In the genomic region with DNA sequence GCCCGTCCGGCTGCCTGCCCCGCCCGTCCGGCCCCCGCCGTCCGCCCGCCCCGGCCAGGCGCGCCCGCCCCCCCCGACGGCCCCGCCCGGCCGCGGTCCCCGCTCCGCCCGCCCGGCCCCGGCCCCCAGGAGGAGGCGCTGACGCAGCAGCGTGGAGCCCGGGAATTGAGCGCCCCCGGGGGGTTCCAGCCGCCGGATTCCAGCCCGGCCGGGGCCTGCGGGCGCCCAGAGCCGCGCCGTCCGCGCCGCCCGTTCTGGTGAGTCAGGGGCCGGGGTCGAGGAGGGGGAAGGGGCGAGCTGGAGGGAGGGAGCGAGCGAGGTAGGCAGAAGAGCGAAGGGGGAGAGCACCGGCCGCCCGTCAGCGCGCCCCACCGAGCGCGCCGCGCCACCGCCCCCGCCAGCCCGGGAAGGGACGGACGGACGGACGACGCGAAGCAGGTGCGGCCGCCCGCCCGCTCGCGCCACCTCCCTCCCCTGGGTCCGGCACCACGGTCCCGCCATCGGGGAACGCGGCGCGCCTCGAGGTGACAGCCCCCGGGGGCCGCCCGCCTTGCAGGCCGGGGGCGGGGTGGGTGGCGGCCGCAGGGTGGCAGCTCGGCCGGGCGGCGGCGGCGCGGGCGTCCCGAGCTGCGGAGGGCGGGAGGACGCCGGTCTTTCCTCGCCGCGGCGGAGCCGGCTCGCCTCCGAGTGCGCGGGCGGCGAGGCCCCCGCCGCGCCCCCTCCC, we compare ENCODE assay signal across 8 cellular contexts. TPM values are rescaled to one million over a fixed set of nuclear protein-coding genes. Genes with fewer than 3 reads are reported as not detected.
A peak's percentile ranks its signal among the peaks of the same experiment; 100 is the strongest.
DNase-seq lines count a peak whose midpoint lies in the region; ATAC-seq, FAIRE-seq and TF ChIP-seq lines count a peak whose summit lies in the region.

No MANE protein-coding gene starts in this region.

- no peak overlapping the region for H2BK120ac ChIP-seq in neuronal stem cell (ENCODE audit: low read depth, low read length)

- peak overlapping the region; percentile 87 for H3K18ac ChIP-seq in neuronal stem cell (ENCODE audit: low read length)

- H3K9me3 ChIP-seq in Panc1 (ENCODE audit: control insufficient read depth, insufficient read depth, low read depth, low read length) (no peaks in the 10 kb centered on the region), endothelial cell of umbilical vein (replicated peaks; ENCODE audit: control insufficient read depth, insufficient read depth, low read length) (no peaks in the 10 kb centered on the region), neuronal stem cell (replicated peaks in 1 of 2; ENCODE audit: control insufficient read depth in 2 of 2, insufficient read depth in 1 of 2, low read depth in 1 of 2, low read length in 2 of 2) (no peaks in the 10 kb centered on the region)

- H3K14ac ChIP-seq in neuronal stem cell (ENCODE audit: low read length), result peak overlapping the region; percentile 60

- H3K4me3 ChIP-seq in Panc1 (ENCODE audit: low read depth in 2 of 2, low read length in 2 of 2) (peak overlapping the region; percentile 57 to 65), endothelial cell of umbilical vein (replicated peaks in 1 of 3; ENCODE audit: insufficient read depth in 1 of 3, low read depth in 1 of 3, low read length in 3 of 3) (peak overlapping the region; percentile 50 to 91 (median 57)), neuronal stem cell (ENCODE audit: low read length in 2 of 2) (peak overlapping the region; percentile 83 to 92)

- intact Hi-C loops in Panc1 (cut with micrococcal nuclease; ENCODE audit: unreplicated experiment), result loop anchor here (5.0 kb wide), 1 partner anchor 66 kb away; no protein-coding TSS in a partner anchor
- intact Hi-C loops in endothelial cell of umbilical vein (cut with micrococcal nuclease), result loop anchor here (2.0 to 5.0 kb wide), 2 partner anchors 30 to 66 kb away; a partner anchor contains a TSS

- H4K20me1 ChIP-seq in endothelial cell of umbilical vein (replicated peaks; ENCODE audit: control insufficient read depth, extremely low read depth, insufficient read depth, low read length), result peaks cover 2% of the 10 kb centered on the region

- peaks cover 21% of the 10 kb centered on the region for H3K79me2 ChIP-seq in endothelial cell of umbilical vein (ENCODE audit: control insufficient read depth, insufficient read depth, low read length)

- H3K9ac ChIP-seq in endothelial cell of umbilical vein (replicated peaks; ENCODE audit: extremely low read depth, insufficient read depth, low read length) (peak overlapping the region; percentile 29), neuronal stem cell (ENCODE audit: low read depth, low read length, poor library complexity) (peak overlapping the region; percentile 98)

- ATAC-seq in HG02642 (IDR thresholded peaks at IDR 0.05; ENCODE audit: poor library complexity, unreplicated experiment) (peak; percentile 24), Panc1 (peak; percentile 61)

- CTCF ChIA-PET in Panc1 (lab: Charles Lee), result interaction anchor here (0.6 to 1.0 kb wide), 3 partner anchors 9 to 40 kb away, joined by 3 read pairs; no protein-coding TSS in a partner anchor
- CTCF ChIA-PET in endothelial cell of umbilical vein (lab: Charles Lee), result interaction anchor here (0.6 to 1.8 kb wide), 15 partner anchors 10 to 489 kb away, joined by 3 to 5 read pairs (median 3); a partner anchor contains a TSS

- H4K91ac ChIP-seq in neuronal stem cell (ENCODE audit: low read depth, low read length, poor library complexity), result peak overlapping the region; percentile 23

- no peak for FAIRE-seq in endothelial cell of umbilical vein (lab: Jason Lieb, UNC)

- no peak overlapping the region for H3K4ac ChIP-seq in neuronal stem cell (ENCODE audit: low read length)

- DNase-seq in SIG-M5 treated with dmso at 0.1 percent for 504 hours (lab: John Stamatoyannopoulos, UW; ENCODE audit: unreplicated experiment), result peak; percentile 49
- DNase-seq in SIG-M5 (lab: John Stamatoyannopoulos, UW), result no peak
- no peak for DNase-seq in Panc1 (ENCODE audit: low read depth, low spot score)
- DNase-seq in endothelial cell of umbilical vein (ENCODE audit: low read depth, low spot score), result peak; percentile 31
- DNase-seq in neuronal stem cell (ENCODE audit: low spot score), result peak; percentile 69
- no peak for DNase-seq in NCI-H1436 (lab: John Stamatoyannopoulos, UW)
- no peak for DNase-seq in GM19240 (ENCODE audit: insufficient read length, low spot score)

- H4K8ac ChIP-seq in neuronal stem cell (ENCODE audit: low read depth, low read length), result peak overlapping the region; percentile 1

- TF ChIP-seq CTCF in Panc1 (IDR thresholded peaks at IDR 0.05), result peak; percentile 52; the same call in 1 of the 2 replicates
- TF ChIP-seq CTCF in endothelial cell of umbilical vein (IDR thresholded peaks at IDR 0.05; ENCODE audit: extremely low read depth in 1 of 2, insufficient read depth in 1 of 2, low read depth in 1 of 2, low read length in 2 of 2), result peak in 1 of 2 donors; percentile 3

- H3K27ac ChIP-seq in Panc1 (ENCODE audit: low read length) (no peak overlapping the region), endothelial cell of umbilical vein (ENCODE audit: insufficient read depth, low read depth, low read length) (no peak overlapping the region), neuronal stem cell (replicated peaks; ENCODE audit: low read length) (peak overlapping the region; percentile 40)

- H3K79me1 ChIP-seq in neuronal stem cell (ENCODE audit: low read depth, low read length), result peaks cover 13% of the 10 kb centered on the region

- H2AFZ ChIP-seq in endothelial cell of umbilical vein (ENCODE audit: low read depth, low read length) (peak overlapping the region; percentile 36), neuronal stem cell (ENCODE audit: low read length) (peak overlapping the region; percentile 83)

- no peak for TF ChIP-seq POLR2A in endothelial cell of umbilical vein (IDR thresholded peaks at IDR 0.05; ENCODE audit: low read depth, low read length)

- no peak overlapping the region for H2BK15ac ChIP-seq in neuronal stem cell (ENCODE audit: low read length)

- in situ Hi-C loops in Panc1 (cut with HindIII; ENCODE audit: low pct_unique_long_range_greater_than_20kb, low sequenced_read_pairs), result no loop called here

- H3K4me2 ChIP-seq in endothelial cell of umbilical vein (ENCODE audit: insufficient read depth, low read length) (peak overlapping the region; percentile 57), neuronal stem cell (ENCODE audit: insufficient read depth, low read length, poor library complexity, severe bottlenecking) (peak overlapping the region; percentile 82)

- dilution Hi-C loops in endothelial cell of umbilical vein (cut with MboI; ENCODE audit: extremely low pct_ligation_motif_present, low sequenced_read_pairs), result no loop called here

- H3K27me3 ChIP-seq in Panc1 (ENCODE audit: control insufficient read depth, insufficient read depth, low read length) (no peaks in the 10 kb centered on the region), endothelial cell of umbilical vein (ENCODE audit: control insufficient read depth in 2 of 2, insufficient read depth in 2 of 2, low read length in 2 of 2) (peaks cover 36 to 38% of the 10 kb centered on the region in 2 experiments), neuronal stem cell (ENCODE audit: control insufficient read depth in 3 of 3, insufficient read depth in 3 of 3, low read depth in 1 of 3, low read length in 3 of 3) (peaks cover 3 to 39% (median 32%) of the 10 kb centered on the region in 3 experiments)

- H2AK5ac ChIP-seq in neuronal stem cell (ENCODE audit: low read depth, low read length), result peak overlapping the region; percentile 64

- no TSS peak for BruUV-seq in Panc1 (replicated peaks; lab: Mats Ljungman, UMichigan)
- BruUV-seq in endothelial cell of umbilical vein (replicated peaks; lab: Mats Ljungman, UMichigan), result no TSS peak

- no peaks in the 10 kb centered on the region for H3K9me1 ChIP-seq in endothelial cell of umbilical vein (replicated peaks; ENCODE audit: control insufficient read depth, extremely low read depth, insufficient read depth, low read length)

- no peak overlapping the region for H3K23ac ChIP-seq in neuronal stem cell (ENCODE audit: low read depth, low read length, poor library complexity)

- H2BK5ac ChIP-seq in neuronal stem cell (ENCODE audit: low read length), result peak overlapping the region; percentile 72

- POLR2A ChIA-PET in Panc1 (lab: Charles Lee), result interaction anchor here (0.6 kb wide), 2 partner anchors 64 to 179 kb away, joined by 3 read pairs; no protein-coding TSS in a partner anchor
- POLR2A ChIA-PET in endothelial cell of umbilical vein (lab: Charles Lee), result no interaction called here

- peaks cover 69% of the 10 kb centered on the region for H3K4me1 ChIP-seq in Panc1 (ENCODE audit: control insufficient read depth, insufficient read depth, low read length)
- H3K4me1 ChIP-seq in endothelial cell of umbilical vein (ENCODE audit: control insufficient read depth, extremely low read depth, insufficient read depth, low read length), result peaks cover 6% of the 10 kb centered on the region
- H3K4me1 ChIP-seq in neuronal stem cell (ENCODE audit: control insufficient read depth in 2 of 2, insufficient read depth in 1 of 2, low read depth in 1 of 2, low read length in 2 of 2), result peaks cover 42 to 72% of the 10 kb centered on the region in 2 donors

- no peaks in the 10 kb centered on the region; the same call in 1 of the 2 replicates for H3K36me3 ChIP-seq in Panc1 (ENCODE audit: control insufficient read depth, insufficient read depth, low read length)
- no peaks in the 10 kb centered on the region for H3K36me3 ChIP-seq in endothelial cell of umbilical vein (ENCODE audit: control insufficient read depth in 2 of 2, extremely low read depth in 1 of 2, insufficient read depth in 2 of 2, low read length in 2 of 2)
- no peaks in the 10 kb centered on the region for H3K36me3 ChIP-seq in neuronal stem cell (replicated peaks in 1 of 2; ENCODE audit: control insufficient read depth in 2 of 2, insufficient read depth in 2 of 2, low read length in 2 of 2)

- H2BK12ac ChIP-seq in neuronal stem cell (ENCODE audit: low read length), result no peak overlapping the region

- no CpG with 5 or more reads among the region's 117 CpGs for WGBS in neuronal stem cell (ENCODE audit: extremely low coverage in 2 of 2, insufficient read length in 2 of 2, insufficient replicate concordance in 1 of 2), 2 donors

RNA-seq across cellular contexts. Expression of a gene that starts 0.4 kb away (rescaled TPM):
- total RNA-seq in Panc1 (2021; ENCODE audit: unreplicated experiment), result 40.6 TPM
- 36.7 TPM for polyA plus RNA-seq in Panc1 (2012; ENCODE audit: insufficient read length)
- 19.1 and 19.7 TPM in 2 replicates for total RNA-seq in endothelial cell of umbilical vein
- polyA plus RNA-seq in endothelial cell of umbilical vein, result 6.3 and 7.0 TPM in 2 replicates
- 6.3 and 7.0 TPM in 2 replicates for polyA plus RNA-seq in endothelial cell of umbilical vein (2011; cell fraction: cytosol; rRNA removed)
- polyA plus RNA-seq in endothelial cell of umbilical vein (2011; cell fraction: nucleus; rRNA removed), result 11.6 and 13.6 TPM in 2 replicates
- polyA plus RNA-seq in endothelial cell of umbilical vein (2012), result 10.7 and 11.9 TPM in 2 replicates
- 5.6 and 11.0 TPM in 2 replicates for polyA minus RNA-seq in endothelial cell of umbilical vein
- 4.5 TPM for polyA minus RNA-seq in endothelial cell of umbilical vein (2011; cell fraction: cytosol; rRNA and poly(A)+ RNA removed)
- polyA minus RNA-seq in endothelial cell of umbilical vein (2011; cell fraction: nucleus; rRNA and poly(A)+ RNA removed), result 6.1 and 6.3 TPM in 2 replicates
- 13.7 TPM for polyA plus RNA-seq in neuronal stem cell (2013, experiment 1 of 2)
- 14.1 TPM for polyA plus RNA-seq in neuronal stem cell (2013, experiment 2 of 2)

RNA-seq across cellular contexts. Expression of a gene that starts 29.6 kb away (rescaled TPM):
- 42.4 TPM for total RNA-seq in Panc1 (2021; ENCODE audit: unreplicated experiment)
- 48.2 TPM for polyA plus RNA-seq in Panc1 (2012; ENCODE audit: insufficient read length)
- total RNA-seq in endothelial cell of umbilical vein, result 45.9 and 49.2 TPM in 2 replicates
- 35.1 and 38.3 TPM in 2 replicates for polyA plus RNA-seq in endothelial cell of umbilical vein
- polyA plus RNA-seq in endothelial cell of umbilical vein (2011; cell fraction: cytosol; rRNA removed), result 31.4 and 31.9 TPM in 2 replicates
- 10.7 and 13.2 TPM in 2 replicates for polyA plus RNA-seq in endothelial cell of umbilical vein (2011; cell fraction: nucleus; rRNA removed)
- 32.1 and 34.2 TPM in 2 replicates for polyA plus RNA-seq in endothelial cell of umbilical vein (2012)
- 26.0 and 27.5 TPM in 2 replicates for polyA minus RNA-seq in endothelial cell of umbilical vein
- 5.3 TPM for polyA minus RNA-seq in endothelial cell of umbilical vein (2011; cell fraction: cytosol; rRNA and poly(A)+ RNA removed)
- polyA minus RNA-seq in endothelial cell of umbilical vein (2011; cell fraction: nucleus; rRNA and poly(A)+ RNA removed), result 4.1 and 4.8 TPM in 2 replicates
- 24.1 TPM for polyA plus RNA-seq in neuronal stem cell (2013, experiment 1 of 2)
- polyA plus RNA-seq in neuronal stem cell (2013, experiment 2 of 2), result 23.7 TPM

RNA-seq across cellular contexts. Expression of a gene that starts 35.6 kb away (rescaled TPM):
- total RNA-seq in Panc1 (2021; ENCODE audit: unreplicated experiment) (74.6 TPM), endothelial cell of umbilical vein (62.5 and 64.3 TPM in 2 replicates)
- polyA plus RNA-seq in Panc1 (2012; ENCODE audit: insufficient read length), result 57.8 TPM
- polyA plus RNA-seq in endothelial cell of umbilical vein, result 33.6 and 34.1 TPM in 2 replicates
- 32.2 and 35.0 TPM in 2 replicates for polyA plus RNA-seq in endothelial cell of umbilical vein (2011; cell fraction: cytosol; rRNA removed)
- 62.1 and 73.9 TPM in 2 replicates for polyA plus RNA-seq in endothelial cell of umbilical vein (2011; cell fraction: nucleus; rRNA removed)
- 34.5 and 35.8 TPM in 2 replicates for polyA plus RNA-seq in endothelial cell of umbilical vein (2012)
- 50.4 and 64.0 TPM in 2 replicates for polyA minus RNA-seq in endothelial cell of umbilical vein
- polyA minus RNA-seq in endothelial cell of umbilical vein (2011; cell fraction: cytosol; rRNA and poly(A)+ RNA removed), result 28.8 TPM
- 30.3 and 35.3 TPM in 2 replicates for polyA minus RNA-seq in endothelial cell of umbilical vein (2011; cell fraction: nucleus; rRNA and poly(A)+ RNA removed)
- 22.3 TPM for polyA plus RNA-seq in neuronal stem cell (2013, experiment 1 of 2)
- polyA plus RNA-seq in neuronal stem cell (2013, experiment 2 of 2), result 23.4 TPM

RNA-seq across cellular contexts. Expression of a gene that starts 58.7 kb away (rescaled TPM):
- total RNA-seq in Panc1 (2021; ENCODE audit: unreplicated experiment) (74.6 TPM), endothelial cell of umbilical vein (54.9 and 61.4 TPM in 2 replicates)
- 27.8 TPM for polyA plus RNA-seq in Panc1 (2012; ENCODE audit: insufficient read length)
- polyA plus RNA-seq in endothelial cell of umbilical vein, result 19.1 and 24.4 TPM in 2 replicates
- polyA plus RNA-seq in endothelial cell of umbilical vein (2011; cell fraction: cytosol; rRNA removed), result 40.4 and 46.4 TPM in 2 replicates
- polyA plus RNA-seq in endothelial cell of umbilical vein (2011; cell fraction: nucleus; rRNA removed), result 29.9 and 37.5 TPM in 2 replicates
- polyA plus RNA-seq in endothelial cell of umbilical vein (2012), result 28.3 and 48.7 TPM in 2 replicates
- polyA minus RNA-seq in endothelial cell of umbilical vein, result 31.3 and 31.5 TPM in 2 replicates
- polyA minus RNA-seq in endothelial cell of umbilical vein (2011; cell fraction: cytosol; rRNA and poly(A)+ RNA removed), result 43.7 TPM
- 12.2 and 20.1 TPM in 2 replicates for polyA minus RNA-seq in endothelial cell of umbilical vein (2011; cell fraction: nucleus; rRNA and poly(A)+ RNA removed)
- polyA plus RNA-seq in neuronal stem cell (2013, experiment 1 of 2), result 81.2 TPM
- polyA plus RNA-seq in neuronal stem cell (2013, experiment 2 of 2), result 77.0 TPM

Comparison
In these comparisons a context has a peak if more than half of its experiments do, and no peak if none do; other contexts are left out.
1. DNase-seq: peak in SIG-M5 treated with dmso at 0.1 percent for 504 hours (single experiment), endothelial cell of umbilical vein (single experiment) and neuronal stem cell (single experiment); none in SIG-M5 (single experiment), Panc1 (single experiment), NCI-H1436 (single experiment) and GM19240 (single experiment).
2. Peak in every context shown above with its lines, with median percentiles within 50 percentile points of each other: H3K4me3 ChIP-seq.